Comparison of ENCODE assay signal across 9 cellular contexts in genomic region chr13:38685974-38686571, GRCh38. TPM values are rescaled to one million over a fixed set of nuclear protein-coding genes. Genes with fewer than 3 reads are reported as not detected.
DNase-seq lines count a peak whose midpoint lies in the region; ATAC-seq and TF ChIP-seq lines count a peak whose summit lies in the region.
"Had no signal": no experiment of that assay in that cellular context is flagged by ENCODE, and none has a peak within 500 bp of the region (broad histone marks: within the 10 kb centered on the region; RNA-seq: fewer than 3 reads in every experiment).

No MANE protein-coding gene starts in this region.

- H3K4me3 ChIP-seq in H7 (ENCODE audit: insufficient read depth, low read depth, low read length) (peak overlapping the region; percentile 85), PC-3 (ENCODE audit: low read length) (peak overlapping the region; percentile 18; the same call in 1 of the 2 replicates), psoas muscle (peak overlapping the region; percentile 89)

- POLR2A ChIA-PET in PC-3 (lab: Charles Lee; ENCODE audit: unreplicated experiment) = no interaction called here

- peaks cover 13% of the 10 kb centered on the region for H3K27me3 Mint-ChIP-seq in activated T-helper 2 cell treated with anti-CD3 and anti-CD28 coated beads, Interferon-gamma antibody, Interleukin-2, Interleukin-4, amounts not matched to agents 10 μg/mL and 5 μg/mL and 100 μg/mL, durations not matched to agents 14 hours and 24 hours and 36 hours (ENCODE audit: low read depth)

- H3F3A ChIP-seq in PC-3 (ENCODE audit: low read length, unreplicated experiment) = no peaks in the 10 kb centered on the region

- CTCF ChIA-PET in PC-3 (lab: Charles Lee) = interaction anchor here (0.8 to 1.1 kb wide), 2 partner anchors 78 to 112 kb away, joined by 3 to 6 read pairs; no protein-coding TSS in a partner anchor

- H3K9me3 ChIP-seq in PC-3 (ENCODE audit: low read length) = no peaks in the 10 kb centered on the region
- no peaks in the 10 kb centered on the region for H3K9me3 ChIP-seq in psoas muscle

- H3K27me3 ChIP-seq in H7 (ENCODE audit: control insufficient read depth, insufficient read depth, low read length) (peaks cover 17% of the 10 kb centered on the region), PC-3 (ENCODE audit: low read length) (peaks cover 44% of the 10 kb centered on the region), psoas muscle (ENCODE audit: insufficient read depth in 3 of 3, low read length in 2 of 3) (no peaks in the 10 kb centered on the region)

- H3K79me2 ChIP-seq in PC-3 (ENCODE audit: low read length) = no peaks in the 10 kb centered on the region

- peak; percentile 40 for DNase-seq in H7
- DNase-seq in PC-3 = peak; percentile 26
- peak; percentile 75 for DNase-seq in foreskin melanocyte
- no peak for DNase-seq in psoas muscle
- no peak for DNase-seq in activated T-helper 2 cell treated with anti-CD3 and anti-CD28 coated beads, Interferon-gamma antibody, Interleukin-2, Interleukin-4, amounts not matched to agents 10 μg/mL and 5 μg/mL and 100 μg/mL, durations not matched to agents 14 hours and 24 hours and 36 hours (ENCODE audit: low spot score)
- no peak for DNase-seq in germinal center (ENCODE audit: low spot score)
- no peak for DNase-seq in NCI-H2029 (lab: John Stamatoyannopoulos, UW)

- intact Hi-C loops in PC-3 (cut with micrococcal nuclease) (no loop called here), psoas muscle (cut with DNase I) (loop anchor here (1.0 to 10.0 kb wide), 5 partner anchors 77 to 231 kb away; no protein-coding TSS in a partner anchor)
- intact Hi-C loops in activated T-helper 2 cell treated with anti-CD3 and anti-CD28 coated beads, Interferon-gamma antibody, Interleukin-2, Interleukin-4, amounts not matched to agents 10 μg/mL and 5 μg/mL and 100 μg/mL, durations not matched to agents 14 hours and 24 hours and 36 hours (cut with micrococcal nuclease) = no loop called here

- H3K4me3 Mint-ChIP-seq in activated T-helper 2 cell treated with anti-CD3 and anti-CD28 coated beads, Interferon-gamma antibody, Interleukin-2, Interleukin-4, amounts not matched to agents 10 μg/mL and 5 μg/mL and 100 μg/mL, durations not matched to agents 14 hours and 24 hours and 36 hours (ENCODE audit: low read depth) = no peak overlapping the region

- H3K4me1 ChIP-seq in PC-3 (ENCODE audit: insufficient read depth, low read length) (no peaks in the 10 kb centered on the region), psoas muscle (no peaks in the 10 kb centered on the region)

- H3K36me3 Mint-ChIP-seq in activated T-helper 2 cell treated with anti-CD3 and anti-CD28 coated beads, Interferon-gamma antibody, Interleukin-2, Interleukin-4, amounts not matched to agents 10 μg/mL and 5 μg/mL and 100 μg/mL, durations not matched to agents 14 hours and 24 hours and 36 hours (ENCODE audit: low read depth) = no peaks in the 10 kb centered on the region

- no peak overlapping the region for H3K9ac ChIP-seq in PC-3 (ENCODE audit: low read length)

- no peak for ATAC-seq in PC-3
- ATAC-seq in psoas muscle = peak in 3 of 4 donors; percentile 49 to 74 (median 53)
- no peak for ATAC-seq in HG03159 (IDR thresholded peaks at IDR 0.05; ENCODE audit: unreplicated experiment)

- H3K9me2 ChIP-seq in PC-3 (replicated peaks; ENCODE audit: low read length) = no peaks in the 10 kb centered on the region

- no peaks in the 10 kb centered on the region for H3K9me3 Mint-ChIP-seq in activated T-helper 2 cell treated with anti-CD3 and anti-CD28 coated beads, Interferon-gamma antibody, Interleukin-2, Interleukin-4, amounts not matched to agents 10 μg/mL and 5 μg/mL and 100 μg/mL, durations not matched to agents 14 hours and 24 hours and 36 hours

- no peak overlapping the region for H3K27ac Mint-ChIP-seq in activated T-helper 2 cell treated with anti-CD3 and anti-CD28 coated beads, Interferon-gamma antibody, Interleukin-2, Interleukin-4, amounts not matched to agents 10 μg/mL and 5 μg/mL and 100 μg/mL, durations not matched to agents 14 hours and 24 hours and 36 hours

- H4K20me1 ChIP-seq in PC-3 (ENCODE audit: low read length) = no peaks in the 10 kb centered on the region

- no peak overlapping the region for H3K27ac ChIP-seq in PC-3 (ENCODE audit: low read length)
- peak overlapping the region; percentile 63 for H3K27ac ChIP-seq in psoas muscle
- H3K27ac ChIP-seq: epithelial cell of prostate had no signal

- H2AFZ ChIP-seq in PC-3 (ENCODE audit: low read length) = no peak overlapping the region

- H3K36me3 ChIP-seq in H7 (replicated peaks; ENCODE audit: control insufficient read depth, insufficient read depth, low read length) (no peaks in the 10 kb centered on the region; the same call in 1 of the 2 replicates), PC-3 (ENCODE audit: low read depth, low read length) (no peaks in the 10 kb centered on the region), psoas muscle (ENCODE audit: insufficient read depth in 1 of 2, low read depth in 1 of 2) (no peaks in the 10 kb centered on the region)

- TF ChIP-seq CTCF in PC-3 (conservative IDR thresholded peaks at IDR 0.05; ENCODE audit: low read depth, low read length) = peak; percentile 38
- peak; percentile 58 for TF ChIP-seq CTCF in psoas muscle (IDR thresholded peaks at IDR 0.05)

- peak overlapping the region; percentile 64 for H3K4me2 ChIP-seq in PC-3 (ENCODE audit: low read length)

- BruUV-seq in PC-3 (replicated peaks; lab: Mats Ljungman, UMichigan) = no TSS peak

- no peaks in the 10 kb centered on the region for H3K4me1 Mint-ChIP-seq in activated T-helper 2 cell treated with anti-CD3 and anti-CD28 coated beads, Interferon-gamma antibody, Interleukin-2, Interleukin-4, amounts not matched to agents 10 μg/mL and 5 μg/mL and 100 μg/mL, durations not matched to agents 14 hours and 24 hours and 36 hours (ENCODE audit: low read depth)

- 0 to 2% (median 1%) methylated on average over 14 of the region's 14 CpGs for WGBS in psoas muscle, 3 donors

RNA-seq across cellular contexts. Expression of gene FREM2, which starts 0.8 kb away (rescaled TPM):
- total RNA-seq in H7 (2014; rRNA removed; shearing (Covaris generic)) = 6.0 and 10.8 TPM in 2 replicates
- total RNA-seq in PC-3 (2014; rRNA removed) (0.04 TPM in 1 of 2 replicates, not detected in the other), psoas muscle (1 to 10 TPM; 2.2 to 9.4 (median 3.2) TPM)
- polyA plus RNA-seq in psoas muscle = under 1 TPM; 0.18 to 0.40 (median 0.25) TPM
- total RNA-seq in activated T-helper 2 cell treated with anti-CD3 and anti-CD28 coated beads, Interferon-gamma antibody, Interleukin-2, Interleukin-4, amounts not matched to agents 10 μg/mL and 5 μg/mL and 100 μg/mL, durations not matched to agents 14 hours and 24 hours and 36 hours = 0.37 and 0.39 TPM in 2 replicates

Comparison
In these comparisons a context has a peak if more than half of its experiments do, and no peak if none do; other contexts are left out.
1. DNase-seq: peak in H7 (single experiment), PC-3 (single experiment) and foreskin melanocyte (single experiment); none in psoas muscle (0 of 2), activated T-helper 2 cell treated with anti-CD3 and anti-CD28 coated beads, Interferon-gamma antibody, Interleukin-2, Interleukin-4, amounts not matched to agents 10 μg/mL and 5 μg/mL and 100 μg/mL, durations not matched to agents 14 hours and 24 hours and 36 hours (single experiment), germinal center (single experiment) and NCI-H2029 (single experiment).
2. H3K4me3 ChIP-seq: peak in every context shown above with its lines; median percentile 89 in psoas muscle; 85 in H7; 18 in PC-3.
3. ATAC-seq: peak in psoas muscle (3 of 4); none in PC-3 (single experiment) and HG03159 (single experiment).
4. intact Hi-C loops: an anchor here in psoas muscle (1.0 to 10.0 kb wide); none called in PC-3 and activated T-helper 2 cell treated with anti-CD3 and anti-CD28 coated beads, Interferon-gamma antibody, Interleukin-2, Interleukin-4, amounts not matched to agents 10 μg/mL and 5 μg/mL and 100 μg/mL, durations not matched to agents 14 hours and 24 hours and 36 hours.